7 cellular contexts compared by ENCODE assay signal in the genomic region with DNA sequence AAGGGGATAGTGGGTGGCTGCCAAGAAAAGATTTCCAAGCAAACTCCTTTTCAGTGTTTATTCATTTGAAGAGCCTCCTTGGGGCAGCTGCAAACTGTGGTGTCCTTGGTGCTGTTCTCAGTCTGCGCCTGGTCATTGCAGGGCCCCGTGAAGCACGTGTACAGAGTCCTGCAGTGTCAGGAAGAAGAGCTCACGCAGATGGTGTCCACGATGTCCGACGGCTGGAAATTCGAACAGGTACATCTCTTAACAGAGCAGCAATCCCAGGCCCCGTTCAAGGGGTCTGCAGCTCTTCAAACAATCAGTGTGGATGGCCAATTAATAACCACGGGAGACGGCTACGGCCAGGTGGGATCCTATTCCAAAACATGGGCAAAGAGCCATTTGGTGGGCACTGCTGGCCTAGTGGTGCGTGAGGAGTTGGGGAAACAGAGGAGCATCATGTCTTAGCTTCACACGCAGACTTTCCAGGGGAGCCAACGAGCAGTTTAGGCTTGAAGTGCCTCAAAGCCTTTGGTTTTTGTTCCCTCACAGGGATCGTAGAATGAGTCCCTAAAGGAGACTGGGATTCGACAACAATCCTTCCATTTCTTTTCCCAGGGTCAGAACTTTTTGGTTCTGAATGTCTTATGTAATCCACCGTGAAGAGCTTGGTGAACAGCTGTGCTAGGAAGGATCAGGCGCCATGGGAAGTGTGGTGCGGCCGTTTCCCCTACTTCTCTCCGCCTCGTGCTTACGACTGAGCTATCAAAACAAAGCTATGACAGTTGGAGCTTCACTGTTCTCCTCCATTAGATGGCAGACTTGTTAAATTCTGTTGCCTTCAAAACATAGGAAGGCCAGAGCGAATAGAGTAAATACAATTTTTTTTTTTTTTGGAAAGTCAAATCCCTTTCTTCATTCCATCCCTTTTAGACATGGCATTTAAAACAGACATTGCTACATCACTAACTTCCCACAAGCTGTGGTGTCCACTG. TPM values are rescaled to one million over a fixed set of nuclear protein-coding genes. Genes with fewer than 3 reads are reported as not detected.
DNase-seq lines count a peak whose midpoint lies in the region; ATAC-seq, FAIRE-seq and TF ChIP-seq lines count a peak whose summit lies in the region.

No MANE protein-coding gene starts in this region.

- H3K4me1 ChIP-seq in OCI-LY7 (ENCODE audit: insufficient read depth, low read length, poor library complexity, severe bottlenecking) (no peaks in the 10 kb centered on the region), endodermal cell (ENCODE audit: control insufficient read depth, insufficient read depth, low read length) (peaks cover 8% of the 10 kb centered on the region), mucosa of descending colon (ENCODE audit: low read depth) (no peaks in the 10 kb centered on the region)

- WGBS in endodermal cell (ENCODE audit: insufficient coverage in 1 of 2, insufficient read length in 1 of 2), 2 experiments: 89% methylated on average over 21 to 25 of the region's 25 CpGs

- H3K4me3 ChIP-seq in OCI-LY7 (ENCODE audit: low read depth, low read length, poor library complexity, severe bottlenecking): no peak overlapping the region
- no peak overlapping the region for H3K4me3 ChIP-seq in endodermal cell (ENCODE audit: low read length)
- H3K4me3 ChIP-seq in mucosa of descending colon: no peak overlapping the region

- H3K9me2 ChIP-seq in OCI-LY7 (ENCODE audit: insufficient read depth, low read length): no peaks in the 10 kb centered on the region

- H3K36me3 Mint-ChIP-seq in endodermal cell (ENCODE audit: low read depth): peaks cover 68% of the 10 kb centered on the region

- no peaks in the 10 kb centered on the region for H3K9me3 Mint-ChIP-seq in endodermal cell

- H3K9ac ChIP-seq in endodermal cell (ENCODE audit: extremely low read depth, low read length, poor library complexity, severe bottlenecking): no peak overlapping the region

- H3K4me1 Mint-ChIP-seq in endodermal cell: peaks cover 10% of the 10 kb centered on the region

- intact Hi-C loops in OCI-LY7 (cut with micrococcal nuclease; ENCODE audit: unreplicated experiment): no loop called here
- intact Hi-C loops in mucosa of descending colon (cut with DNase I, micrococcal nuclease): no loop called here

- DNase-seq in GM12891 (ENCODE audit: insufficient read length, low spot score): no peak
- peak; percentile 42 for DNase-seq in OCI-LY7 (ENCODE audit: low spot score)
- DNase-seq in endodermal cell: no peak
- no peak for DNase-seq in mucosa of descending colon

- no TSS peak for BruUV-seq in OCI-LY7 (replicated peaks; lab: Mats Ljungman, UMichigan)

- H3K9me3 ChIP-seq in OCI-LY7 (ENCODE audit: low read length): no peaks in the 10 kb centered on the region
- no peaks in the 10 kb centered on the region for H3K9me3 ChIP-seq in endodermal cell (ENCODE audit: control insufficient read depth, low read length)
- no peaks in the 10 kb centered on the region for H3K9me3 ChIP-seq in mucosa of descending colon

- no peak overlapping the region for H2AFZ ChIP-seq in OCI-LY7 (ENCODE audit: low read length)

- ATAC-seq in mucosa of descending colon: peak; percentile 78
- no peak for ATAC-seq in HG03432 (IDR thresholded peaks at IDR 0.05; ENCODE audit: unreplicated experiment)
- no peak for ATAC-seq in HG03139 (IDR thresholded peaks at IDR 0.05; ENCODE audit: unreplicated experiment)
- no peak for ATAC-seq in HG02571 (IDR thresholded peaks at IDR 0.05; ENCODE audit: unreplicated experiment)

- no peaks in the 10 kb centered on the region for H3K27me3 Mint-ChIP-seq in endodermal cell (ENCODE audit: insufficient read depth)

- peak; percentile 26 for FAIRE-seq in GM12891 (lab: Jason Lieb, UNC)

- H3K36me3 ChIP-seq in OCI-LY7 (ENCODE audit: insufficient read depth, low read length) (peaks cover 84% of the 10 kb centered on the region), endodermal cell (ENCODE audit: control insufficient read depth, insufficient read depth, low read length) (peaks cover 80% of the 10 kb centered on the region), mucosa of descending colon (ENCODE audit: low read depth) (peaks cover 4% of the 10 kb centered on the region)

- POLR2A ChIA-PET in OCI-LY7 (lab: Charles Lee): interaction anchor here (0.7 to 1.6 kb wide), 4 partner anchors 10 to 582 kb away, joined by 3 to 4 read pairs (median 3); no protein-coding TSS in a partner anchor

- TF ChIP-seq POLR2A in GM12891 (IDR thresholded peaks at IDR 0.05; ENCODE audit: low read depth, low read length): no peak

- H3K79me2 ChIP-seq in OCI-LY7 (ENCODE audit: insufficient read depth, low read depth, low read length): no peaks in the 10 kb centered on the region

- H3K4me3 Mint-ChIP-seq in endodermal cell: no peak overlapping the region

- H3K27ac Mint-ChIP-seq in endodermal cell: peak overlapping the region; percentile 56

- H3K4me2 ChIP-seq in OCI-LY7 (ENCODE audit: low read length): no peak overlapping the region

- CTCF ChIA-PET in OCI-LY7 (lab: Charles Lee; ENCODE audit: unreplicated experiment): interaction anchor here (0.6 to 1.2 kb wide), 3 partner anchors 98 to 104 kb away, joined by 3 to 4 read pairs (median 3); no protein-coding TSS in a partner anchor

- TF ChIP-seq CTCF in OCI-LY7 (conservative IDR thresholded peaks at IDR 0.05; ENCODE audit: low read length) (peak; percentile 69), endodermal cell (conservative IDR thresholded peaks at IDR 0.05) (peak; percentile 67), mucosa of descending colon (IDR thresholded peaks at IDR 0.05) (no peak)

- H3K27ac ChIP-seq in OCI-LY7 (ENCODE audit: low read depth, low read length, poor library complexity, severe bottlenecking) (no peak overlapping the region), endodermal cell (ENCODE audit: low read depth, low read length) (no peak overlapping the region)

- H4K20me1 ChIP-seq in OCI-LY7 (ENCODE audit: insufficient read depth, low read length): no peaks in the 10 kb centered on the region

- no peaks in the 10 kb centered on the region for H3K27me3 ChIP-seq in endodermal cell (ENCODE audit: control insufficient read depth, insufficient read depth, low read length, poor library complexity, severe bottlenecking)

TF ChIP-seq in GM12891, 5 proteins besides CTCF, POLR2A, EP300 and RAD21:
- TF ChIP-seq SPI1 (IDR thresholded peaks at IDR 0.05; ENCODE audit: low read depth, low read length): no peak
- TF ChIP-seq POLR2AphosphoS5 (IDR thresholded peaks at IDR 0.05; ENCODE audit: low read depth, low read length): no peak
- no peak for TF ChIP-seq TAF1 (IDR thresholded peaks at IDR 0.05; ENCODE audit: low read depth, low read length)
- TF ChIP-seq PAX5 (IDR thresholded peaks at IDR 0.05; ENCODE audit: insufficient read depth, low read length, severe bottlenecking): no peak
- TF ChIP-seq POU2F2 (IDR thresholded peaks at IDR 0.05; ENCODE audit: low read depth, low read length): no peak

RNA-seq across cellular contexts. Expression of a gene that starts 12.6 kb away (rescaled TPM):
- 11.3 TPM for polyA plus RNA-seq in GM12891 (2012; ENCODE audit: low read depth, missing spikeins)
- total RNA-seq in OCI-LY7 (2014; rRNA removed; shearing (Covaris generic)): 26.0 and 29.8 TPM in 2 replicates
- total RNA-seq in OCI-LY7 (2022) (21.0 and 26.3 TPM in 2 replicates), endodermal cell (10 to 100 TPM; 27.7 to 32.8 TPM), mucosa of descending colon (10 to 100 TPM; 19.1 to 30.0 (median 21.2) TPM)
- 29.2 TPM for polyA plus RNA-seq in endodermal cell (2013, experiment 1 of 2)
- polyA plus RNA-seq in endodermal cell (2013, experiment 2 of 2): 25.5 TPM

RNA-seq across cellular contexts. Expression of a gene that starts 12.9 kb away (rescaled TPM):
- polyA plus RNA-seq in GM12891 (2012; ENCODE audit: low read depth, missing spikeins): 425 TPM
- 293 and 301 TPM in 2 replicates for total RNA-seq in OCI-LY7 (2014; rRNA removed; shearing (Covaris generic))
- 314 and 317 TPM in 2 replicates for total RNA-seq in OCI-LY7 (2022)
- total RNA-seq in endodermal cell: 100 to 1,000 TPM; 244 to 295 TPM
- polyA plus RNA-seq in endodermal cell (2013, experiment 1 of 2): 203 TPM
- polyA plus RNA-seq in endodermal cell (2013, experiment 2 of 2): 189 TPM
- total RNA-seq in mucosa of descending colon: 100 to 1,000 TPM; 292 to 362 (median 338) TPM

RNA-seq across cellular contexts. Expression of a gene that starts 28.1 kb away (rescaled TPM):
- 2.4 TPM for polyA plus RNA-seq in GM12891 (2012; ENCODE audit: low read depth, missing spikeins)
- not detected in 2 replicates for total RNA-seq in OCI-LY7 (2014; rRNA removed; shearing (Covaris generic))
- total RNA-seq in OCI-LY7 (2022) (not detected in 2 replicates), endodermal cell (10 to 100 TPM; 28.8 to 54.0 TPM), mucosa of descending colon (10 to 100 TPM; 18.2 to 58.8 (median 26.4) TPM)
- polyA plus RNA-seq in endodermal cell (2013, experiment 1 of 2): 10.8 TPM
- 7.6 TPM for polyA plus RNA-seq in endodermal cell (2013, experiment 2 of 2)

RNA-seq across cellular contexts. Expression of a gene that starts 47.2 kb away (rescaled TPM):
- 38.0 TPM for polyA plus RNA-seq in GM12891 (2012; ENCODE audit: low read depth, missing spikeins)
- 79.8 and 84.2 TPM in 2 replicates for total RNA-seq in OCI-LY7 (2014; rRNA removed; shearing (Covaris generic))
- total RNA-seq in OCI-LY7 (2022) (70.7 and 75.3 TPM in 2 replicates), endodermal cell (10 to 100 TPM; 29.7 to 30.1 TPM), mucosa of descending colon (10 to 100 TPM; 24.7 to 32.9 (median 25.4) TPM)
- 41.9 TPM for polyA plus RNA-seq in endodermal cell (2013, experiment 1 of 2)
- polyA plus RNA-seq in endodermal cell (2013, experiment 2 of 2): 36.4 TPM

RNA-seq across cellular contexts. Expression of a gene that starts 50.1 kb away (rescaled TPM):
- polyA plus RNA-seq in GM12891 (2012; ENCODE audit: low read depth, missing spikeins): 7.2 TPM
- 6.8 and 7.1 TPM in 2 replicates for total RNA-seq in OCI-LY7 (2014; rRNA removed; shearing (Covaris generic))
- total RNA-seq in OCI-LY7 (2022) (16.9 and 19.9 TPM in 2 replicates), endodermal cell (10 to 100 TPM; 20.0 to 26.6 TPM), mucosa of descending colon (10 to 100 TPM; 16.7 to 24.3 (median 18.3) TPM)
- 14.0 TPM for polyA plus RNA-seq in endodermal cell (2013, experiment 1 of 2)
- 12.3 TPM for polyA plus RNA-seq in endodermal cell (2013, experiment 2 of 2)

Comparison
In these comparisons a context has a peak if more than half of its experiments do, and no peak if none do; other contexts are left out.
1. RNA of a gene that starts 28.1 kb away (total RNA-seq): 28.8 to 54.0 TPM in endodermal cell and 18.2 to 58.8 TPM in mucosa of descending colon; not detected in OCI-LY7; every median in the first group is over 10 times any median in the second.